In genomic region chr7:30521532-30521931, GRCh38 we compare ENCODE assay signal across 13 cellular contexts. TPM values are rescaled to one million over a fixed set of nuclear protein-coding genes. Genes with fewer than 3 reads are reported as not detected.
A peak's percentile ranks its signal among the peaks of the same experiment; 100 is the strongest.
DNase-seq lines count a peak whose midpoint lies in the region; ATAC-seq, FAIRE-seq and TF ChIP-seq lines count a peak whose summit lies in the region.
"Had no signal": no experiment of that assay in that cellular context is flagged by ENCODE, and none has a peak within 500 bp of the region (broad histone marks: within the 10 kb centered on the region; RNA-seq: fewer than 3 reads in every experiment).

No MANE protein-coding gene starts in this region.

- peaks cover 5% of the 10 kb centered on the region for H3K9me1 ChIP-seq in K562 (ENCODE audit: control insufficient read depth, insufficient read depth, low read length)

- H3K4me2 ChIP-seq in SK-N-SH = no peak overlapping the region
- H3K4me2 ChIP-seq in K562 (ENCODE audit: insufficient read depth, low read length) = no peak overlapping the region

- TF ChIP-seq EP300 in SK-N-SH (IDR thresholded peaks at IDR 0.05; ENCODE audit: borderline replicate concordance in 1 of 2, low read depth in 1 of 2, low read length in 1 of 2) (no peak), K562 (IDR thresholded peaks at IDR 0.05; ENCODE audit: low read length) (no peak), suprapubic skin (IDR thresholded peaks at IDR 0.05) (no peak)

- H3K27ac ChIP-seq in SK-N-SH (ENCODE audit: low read depth in 2 of 2, low read length in 1 of 2) = no peak overlapping the region
- H3K27ac ChIP-seq in K562 (ENCODE audit: extremely low read depth, low read depth, low read length) = no peak overlapping the region
- no peak overlapping the region for H3K27ac ChIP-seq in right cardiac atrium (ENCODE audit: low read length)
- peak overlapping the region; percentile 49 for H3K27ac ChIP-seq in suprapubic skin

- no peak overlapping the region for H2AFZ ChIP-seq in SK-N-SH (ENCODE audit: low read depth)
- H2AFZ ChIP-seq in K562 (ENCODE audit: low read depth, low read length) = no peak overlapping the region

- no peak overlapping the region for H3K4me3 ChIP-seq in SK-N-SH (ENCODE audit: low read depth in 2 of 2, low read length in 1 of 2)
- H3K4me3 ChIP-seq in K562 = no peak overlapping the region
- no peak overlapping the region for H3K4me3 ChIP-seq in right cardiac atrium (ENCODE audit: low read length)
- H3K4me3 ChIP-seq in suprapubic skin = no peak overlapping the region
- H3K4me3 ChIP-seq: skin epidermis had no signal

- BruUV-seq in K562 (replicated peaks; lab: Mats Ljungman, UMichigan) = no TSS peak

- DNase-seq in SK-N-SH (no peak), K562 (ENCODE audit: extremely low read depth in 1 of 4, low spot score in 3 of 4) (peak in 1 of 4 experiments; percentile 21), right cardiac atrium (peak; percentile 79 to 84 (median 80)), suprapubic skin (ENCODE audit: low spot score in 2 of 2) (peak in 1 of 2 donors; percentile 76), RCC 7860 (ENCODE audit: low spot score) (no peak), germinal center (ENCODE audit: low spot score) (no peak), head of caudate nucleus (no peak)
- DNase-seq: activated T-cell treated with anti-CD3 and anti-CD28 coated beads for 4 hours, GDM1, T1000 had no signal

- CTCF ChIA-PET in SK-N-SH (lab: Yijun Ruan, JAX) = interaction anchor here (1.0 to 4.1 kb wide), 5 partner anchors 10 to 246 kb away, joined by 5 to 28 read pairs (median 7); no protein-coding TSS in a partner anchor
- CTCF ChIA-PET in K562 (lab: Yijun Ruan, JAX; ENCODE audit: low intra/inter-chr PET ratio) = no interaction called here

- H3K27me3 ChIP-seq in SK-N-SH (ENCODE audit: insufficient read depth) = no peaks in the 10 kb centered on the region
- H3K27me3 ChIP-seq in K562 (ENCODE audit: control insufficient read depth in 2 of 2, insufficient read depth in 2 of 2, low read length in 2 of 2) = no peaks in the 10 kb centered on the region
- no peaks in the 10 kb centered on the region for H3K27me3 ChIP-seq in right cardiac atrium (ENCODE audit: control insufficient read depth, insufficient read depth)
- no peaks in the 10 kb centered on the region for H3K27me3 ChIP-seq in suprapubic skin

- ATAC-seq in SK-N-SH treated with all-trans-retinoic acid at 6 μM for 48 hours (peak; percentile 60; the same call in 2 of the 3 replicates), K562 (peak; percentile 53; the same call in 2 of the 3 replicates), right cardiac atrium (peak; percentile 83 to 89)

- H3K9me3 ChIP-seq in SK-N-SH = no peaks in the 10 kb centered on the region
- H3K9me3 ChIP-seq in K562 (replicated peaks; ENCODE audit: control insufficient read depth, insufficient read depth, low read depth, low read length) = no peaks in the 10 kb centered on the region
- no peaks in the 10 kb centered on the region for H3K9me3 ChIP-seq in right cardiac atrium (ENCODE audit: control insufficient read depth, low read length)
- no peaks in the 10 kb centered on the region for H3K9me3 ChIP-seq in suprapubic skin

- TF ChIP-seq RAD21 in SK-N-SH (IDR thresholded peaks at IDR 0.05; ENCODE audit: low read length) (no peak), K562 (CRISPR knock-in tag; conservative IDR thresholded peaks at IDR 0.05 in 1 of 2, IDR thresholded peaks at IDR 0.05 in 1 of 2) (no peak)

- H3K36me3 ChIP-seq in SK-N-SH (replicated peaks in 1 of 2; ENCODE audit: control insufficient read depth in 1 of 2, insufficient read depth in 2 of 2, low read length in 1 of 2) (no peaks in the 10 kb centered on the region), K562 (ENCODE audit: control insufficient read depth, insufficient read depth, low read length) (no peaks in the 10 kb centered on the region), suprapubic skin (no peaks in the 10 kb centered on the region)

- no peaks in the 10 kb centered on the region for H3F3A ChIP-seq in SK-N-SH (replicated peaks; ENCODE audit: insufficient read depth)

- POLR2A ChIA-PET in SK-N-SH (lab: Yijun Ruan, JAX) (no interaction called here), K562 (lab: Yijun Ruan, JAX) (interaction anchor here (1.1 to 1.4 kb wide), 3 partner anchors 10 to 17 kb away, joined by 3 to 8 read pairs (median 4); partner anchors contain the start of gene GGCT)

- H3K9me2 ChIP-seq in SK-N-SH = no peaks in the 10 kb centered on the region

- TF ChIP-seq POLR2A in K562 (conservative IDR thresholded peaks at IDR 0.05) = no peak
- no peak for TF ChIP-seq POLR2A in suprapubic skin (IDR thresholded peaks at IDR 0.05)

- in situ Hi-C loops in K562 (cut with MboI) = no loop called here

- FAIRE-seq in K562 (lab: Jason Lieb, UNC) (peak; percentile 67), RCC 7860 (lab: Jason Lieb, UNC) (no peak)
- FAIRE-seq: bronchial epithelial cell had no signal

- TF ChIP-seq CTCF in SK-N-SH (IDR thresholded peaks at IDR 0.05) = no peak
- TF ChIP-seq CTCF in K562 (IDR thresholded peaks at IDR 0.05 in 2 of 3, conservative IDR thresholded peaks at IDR 0.05 in 1 of 3; ENCODE audit: insufficient read depth in 2 of 3, low read depth in 1 of 3, low read length in 3 of 3) = no peak
- TF ChIP-seq CTCF in suprapubic skin (IDR thresholded peaks at IDR 0.05) = no peak

- H4K20me1 ChIP-seq in SK-N-SH (ENCODE audit: insufficient read depth) (no peaks in the 10 kb centered on the region), K562 (replicated peaks; ENCODE audit: control insufficient read depth, insufficient read depth, low read length) (no peaks in the 10 kb centered on the region)

- H3K4me1 ChIP-seq in SK-N-SH (ENCODE audit: control insufficient read depth in 1 of 2, insufficient read depth in 2 of 2, low read depth in 1 of 2, low read length in 1 of 2) (no peaks in the 10 kb centered on the region; a peak in 1 of 4 replicates), K562 (replicated peaks in 1 of 2; ENCODE audit: control insufficient read depth in 2 of 2, insufficient read depth in 2 of 2, low read length in 2 of 2) (peaks cover 8 to 11% of the 10 kb centered on the region in 2 experiments), right cardiac atrium (ENCODE audit: control insufficient read depth, insufficient read depth, low read length) (peaks cover 2% of the 10 kb centered on the region), suprapubic skin (peaks cover 23% of the 10 kb centered on the region)

- WGBS in SK-N-SH (ENCODE audit: low lambda C conversion rate) = 100% methylated on average over 1 of the region's 1 CpG
- whole genome bisulfite sequencing in K562 (ENCODE audit: insufficient coverage, low coverage, missing lambda C conversion rate) = 9% methylated on average over 1 of the region's 1 CpG
- 42% methylated on average over 1 of the region's 1 CpG for WGBS in right cardiac atrium
- 54% methylated on average over 1 of the region's 1 CpG for WGBS in suprapubic skin

- H3K79me2 ChIP-seq in SK-N-SH (ENCODE audit: insufficient read depth) (no peaks in the 10 kb centered on the region), K562 (ENCODE audit: control insufficient read depth, insufficient read depth, low read length) (no peaks in the 10 kb centered on the region)

- no peak overlapping the region for H3K9ac ChIP-seq in SK-N-SH
- H3K9ac ChIP-seq in K562 (ENCODE audit: insufficient read depth in 1 of 2, low read depth in 2 of 2, low read length in 2 of 2) = no peak overlapping the region

- intact Hi-C loops in K562 (cut with micrococcal nuclease) (no loop called here), right cardiac atrium (cut with DNase I) (no loop called here), head of caudate nucleus (cut with DNase I) (no loop called here)

RNA-seq across cellular contexts. Expression of gene GGCT, which starts 16.9 kb away (rescaled TPM):
- polyA plus RNA-seq in SK-N-SH (2012; rRNA removed) = 20.8 and 21.8 TPM in 2 replicates
- polyA plus RNA-seq in SK-N-SH (2012; cell fraction: cytosol; rRNA removed) = 30.8 and 39.4 TPM in 2 replicates
- 10.2 and 10.5 TPM in 2 replicates for polyA plus RNA-seq in SK-N-SH (2012; cell fraction: nucleus; rRNA removed)
- 9.2 and 19.4 TPM in 2 replicates for total RNA-seq in K562 (2011; cell fraction: chromatin; rRNA removed; ENCODE audit: low replicate concordance)
- total RNA-seq in K562 (2011; cell fraction: nucleolus; rRNA removed) = 9.2 and 13.2 TPM in 2 replicates
- 15.5 and 27.6 TPM in 2 replicates for total RNA-seq in K562 (2011; cell fraction: nucleoplasm; rRNA removed)
- total RNA-seq in K562 (2014; rRNA removed) = 109 and 110 TPM in 2 replicates
- 157 and 168 TPM in 2 replicates for total RNA-seq in K562 (2014; rRNA removed; fragmentation: Illumina TruSeq; extraction: Trizol)
- total RNA-seq in K562 (2015; rRNA removed; fragmentation: Illumina TruSeq; extraction: Trizol) = 119 and 136 TPM in 2 replicates
- 97.1 and 98.3 TPM in 2 replicates for total RNA-seq in K562 (2021)
- polyA plus RNA-seq in K562 (2011; rRNA removed) = 58.6 and 79.0 TPM in 2 replicates
- 36.9 and 38.3 TPM in 2 replicates for polyA plus RNA-seq in K562 (2011; cell fraction: cytosol; rRNA removed)
- 25.2 and 29.3 TPM in 2 replicates for polyA plus RNA-seq in K562 (2011; cell fraction: nucleus; rRNA removed)
- polyA plus RNA-seq in K562 (2012) = 111 and 128 TPM in 2 replicates
- 127 and 133 TPM in 2 replicates for polyA plus RNA-seq in K562 (2014; fragmentation: Illumina TruSeq; extraction: Trizol)
- polyA plus RNA-seq in K562 (2014; fragmentation: Nextera tagmentation; extraction: Ambion mirVana) = 100 to 1,000 TPM; 285 to 349 TPM
- polyA plus RNA-seq in K562 (2014; rRNA removed) = 174 and 176 TPM in 2 replicates
- 15.7 and 17.3 TPM in 2 replicates for polyA minus RNA-seq in K562 (2011; rRNA and poly(A)+ RNA removed)
- 9.3 and 13.7 TPM in 2 replicates for polyA minus RNA-seq in K562 (2011; cell fraction: cytosol; rRNA and poly(A)+ RNA removed)
- 11.4 and 12.6 TPM in 2 replicates for polyA minus RNA-seq in K562 (2011; cell fraction: nucleus; rRNA and poly(A)+ RNA removed)
- 10 to 100 TPM; 21.2 to 25.1 (median 22.2) TPM for total RNA-seq in right cardiac atrium
- polyA plus RNA-seq in right cardiac atrium = 41.0 TPM
- 10 to 100 TPM; 13.7 to 76.1 (median 54.1) TPM for total RNA-seq in suprapubic skin

RNA-seq across cellular contexts. Expression of gene NOD1, which starts 42.9 kb away (rescaled TPM):
- polyA plus RNA-seq in SK-N-SH (2012; rRNA removed) (5.5 and 5.6 TPM in 2 replicates), K562 (2011; rRNA removed) (4.8 and 5.2 TPM in 2 replicates), K562 (2014; fragmentation: Illumina TruSeq; extraction: Trizol) (4.2 and 4.8 TPM in 2 replicates), K562 (2014; fragmentation: Nextera tagmentation; extraction: Ambion mirVana) (1 to 10 TPM in 1 of 2 experiments, under 1 TPM in 1; 0.34 to 1.1 TPM), K562 (2014; rRNA removed) (5.6 and 5.9 TPM in 2 replicates), right cardiac atrium (8.6 TPM)
- 3.2 and 3.5 TPM in 2 replicates for polyA plus RNA-seq in SK-N-SH (2012; cell fraction: cytosol; rRNA removed)
- polyA plus RNA-seq in SK-N-SH (2012; cell fraction: nucleus; rRNA removed) = 15.0 and 18.3 TPM in 2 replicates
- 13.2 and 16.4 TPM in 2 replicates for total RNA-seq in K562 (2011; cell fraction: chromatin; rRNA removed; ENCODE audit: low replicate concordance)
- total RNA-seq in K562 (2011; cell fraction: nucleolus; rRNA removed) = 7.0 and 9.2 TPM in 2 replicates
- 8.9 and 9.9 TPM in 2 replicates for total RNA-seq in K562 (2011; cell fraction: nucleoplasm; rRNA removed)
- total RNA-seq in K562 (2014; rRNA removed) (3.7 and 3.9 TPM in 2 replicates), K562 (2014; rRNA removed; fragmentation: Illumina TruSeq; extraction: Trizol) (4.4 and 4.5 TPM in 2 replicates), K562 (2015; rRNA removed; fragmentation: Illumina TruSeq; extraction: Trizol) (4.7 and 5.3 TPM in 2 replicates), K562 (2021) (6.6 and 7.1 TPM in 2 replicates), right cardiac atrium (10 to 100 TPM; 11.5 to 15.5 (median 12.2) TPM), suprapubic skin (10 to 100 TPM in 2 of 4 donors, 1 to 10 TPM in 2; 9.2 to 22.8 (median 13.4) TPM)
- polyA plus RNA-seq in K562 (2011; cell fraction: cytosol; rRNA removed) = 3.3 and 3.9 TPM in 2 replicates
- polyA plus RNA-seq in K562 (2011; cell fraction: nucleus; rRNA removed) = 8.8 and 11.3 TPM in 2 replicates
- polyA plus RNA-seq in K562 (2012) = 3.2 and 5.9 TPM in 2 replicates
- polyA minus RNA-seq in K562 (2011; rRNA and poly(A)+ RNA removed) = 3.7 and 5.2 TPM in 2 replicates
- 1.8 and 2.4 TPM in 2 replicates for polyA minus RNA-seq in K562 (2011; cell fraction: cytosol; rRNA and poly(A)+ RNA removed)
- polyA minus RNA-seq in K562 (2011; cell fraction: nucleus; rRNA and poly(A)+ RNA removed) = 5.4 and 9.2 TPM in 2 replicates

Comparison
In these comparisons a context has a peak if more than half of its experiments do, and no peak if none do; other contexts are left out.
1. DNase-seq: peak in right cardiac atrium (3 of 3); none in SK-N-SH (single experiment), RCC 7860 (single experiment), germinal center (single experiment) and head of caudate nucleus (0 of 42).
2. Peak in every context shown above with its lines, with median percentiles within 50 percentile points of each other: ATAC-seq.